ENCODE assay signal across 20 cellular contexts in genomic region chr1:221397141-221397540, GRCh38.
"Had no signal": no experiment of that assay in that cellular context is flagged by ENCODE, and none has a peak within 500 bp of the region (broad histone marks: within the 10 kb centered on the region; RNA-seq: fewer than 3 reads in every experiment).

No MANE protein-coding gene starts in this region.

- H3K36me3 ChIP-seq: colonic mucosa, heart right ventricle, left ventricle myocardium inferior, lower lobe of right lung, pancreas, spleen, tibial artery, upper lobe of right lung had no signal

- H3K27ac Mint-ChIP-seq: naive B cell; nephron; stimulated activated memory B cell treated with anti-CD40 and anti-IgM and Interleukin-4, amounts not matched to agents 10 μg/mL and 1 μg/mL and 100 μg/mL, for 72 hours; stimulated activated naive CD8-positive, alpha-beta T cell treated with anti-CD3 and anti-CD28 coated beads, Interleukin-15, Interleukin-2, amounts not matched to agents 100 ng/mL and 50 ng/mL, for 24 hours had no signal

- DNase-seq: colonic mucosa; dermis blood vessel endothelial cell; heart right ventricle; hypothalamus; left ventricle myocardium inferior; lower lobe of right lung; naive B cell; occipital lobe; pancreas; psoas muscle; stimulated activated CD4-positive, alpha-beta T cell treated with anti-CD3 and anti-CD28 coated beads, Interleukin-15, amount 100 ng/mL, for 24 hours; stimulated activated CD4-positive, alpha-beta T cell treated with anti-CD3 and anti-CD28 coated beads, Interleukin-1b, Interleukin-23, amount 100 ng/mL, for 48 hours; stimulated activated CD4-positive, alpha-beta T cell treated with anti-CD3 and anti-CD28 coated beads, Interleukin-4, amount 100 ng/mL, for 24 hours; tibial artery; upper lobe of right lung had no signal

- H3K9me3 ChIP-seq: colonic mucosa, lower lobe of right lung, pancreas, psoas muscle, tibial artery, upper lobe of right lung had no signal

- H3K4me1 Mint-ChIP-seq: naive B cell; nephron; stimulated activated memory B cell treated with anti-CD40 and anti-IgM and Interleukin-4, amounts not matched to agents 10 μg/mL and 1 μg/mL and 100 μg/mL, for 72 hours had no signal

- H3K4me3 Mint-ChIP-seq: naive B cell; nephron; stimulated activated memory B cell treated with anti-CD40 and anti-IgM and Interleukin-4, amounts not matched to agents 10 μg/mL and 1 μg/mL and 100 μg/mL, for 72 hours; stimulated activated naive CD8-positive, alpha-beta T cell treated with anti-CD3 and anti-CD28 coated beads, Interleukin-15, Interleukin-2, amounts not matched to agents 100 ng/mL and 50 ng/mL, for 24 hours had no signal

- H3K27me3 ChIP-seq: colonic mucosa, heart right ventricle, pancreas, tibial artery, upper lobe of right lung had no signal

- H3K36me3 Mint-ChIP-seq: naive B cell; stimulated activated memory B cell treated with anti-CD40 and anti-IgM and Interleukin-4, amounts not matched to agents 10 μg/mL and 1 μg/mL and 100 μg/mL, for 72 hours had no signal

- H3K4me1 ChIP-seq: colonic mucosa, pancreas, psoas muscle had no signal

- H3K4me3 ChIP-seq: colonic mucosa, heart right ventricle, left ventricle myocardium inferior, lower lobe of right lung, pancreas, psoas muscle, spleen, tibial artery, upper lobe of right lung had no signal

- ATAC-seq: heart right ventricle; pancreas; psoas muscle; sciatic nerve; stimulated activated memory B cell treated with anti-CD40 and anti-IgM and Interleukin-4, amounts not matched to agents 10 μg/mL and 1 μg/mL and 100 μg/mL, for 72 hours; upper lobe of right lung had no signal

- H3K27ac ChIP-seq: colonic mucosa, heart right ventricle, left ventricle myocardium inferior, lower lobe of right lung, pancreas, psoas muscle, tibial artery, upper lobe of right lung had no signal
